Comparison of ENCODE assay signal across 8 cellular contexts in the genomic region with DNA sequence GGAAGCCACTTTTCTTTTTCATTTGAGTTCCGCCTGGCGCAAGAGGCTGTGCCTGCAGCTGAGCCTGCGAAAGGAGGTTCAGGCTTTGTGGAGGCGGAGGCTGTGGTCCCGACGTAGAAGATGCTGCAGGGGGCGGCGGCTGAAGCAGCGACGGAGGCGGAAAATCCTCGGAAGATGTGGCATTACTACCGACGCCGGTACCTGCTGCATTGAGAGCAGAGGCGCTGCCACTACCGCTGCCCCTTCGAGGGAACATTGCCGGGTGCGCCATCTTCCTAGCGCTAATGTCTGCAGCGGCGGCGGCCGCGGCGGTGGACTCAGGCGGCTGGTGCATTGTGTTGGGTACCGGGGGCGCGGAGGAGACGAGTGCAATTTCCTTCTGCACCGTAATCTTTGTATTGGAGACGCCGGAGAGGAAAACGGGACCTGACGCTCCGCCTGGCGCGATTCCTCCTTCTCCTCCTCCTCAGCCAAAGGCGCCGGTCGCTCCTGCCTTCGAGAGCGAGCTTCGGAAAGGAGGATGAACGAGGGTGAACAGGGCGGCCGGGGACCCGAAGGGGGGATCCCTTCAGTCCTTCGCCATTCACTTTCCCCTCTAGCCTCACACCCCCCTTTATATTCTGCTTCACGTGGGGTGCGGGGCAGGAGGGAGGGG. TPM values are rescaled to one million over a fixed set of nuclear protein-coding genes. Genes with fewer than 3 reads are reported as not detected.
A peak's percentile ranks its signal among the peaks of the same experiment; 100 is the strongest.
DNase-seq lines count a peak whose midpoint lies in the region; ATAC-seq and TF ChIP-seq lines count a peak whose summit lies in the region.

Gene TSC22D1, minus strand, starts transcription at position 590 of the 655 bp plus-strand sequence. Its CDS starts 256 bp downstream, at position 334.

- POLR2A ChIA-PET in AG04449 (lab: Yijun Ruan, JAX), result interaction anchor here (0.6 to 0.9 kb wide), 3 partner anchors 10 to 498 kb away, joined by 3 read pairs; no protein-coding TSS in a partner anchor

- CTCF ChIA-PET in AG04449 (lab: Yijun Ruan, JAX), result interaction anchor here (1.0 to 3.3 kb wide), 3 partner anchors 138 to 397 kb away, joined by 3 to 9 read pairs (median 3); no protein-coding TSS in a partner anchor
- CTCF ChIA-PET in activated naive CD4-positive, alpha-beta T cell treated with anti-CD3 and anti-CD28 coated beads for 36 hours (lab: Charles Lee), result interaction anchor here (1.2 kb wide), 1 partner anchor 92 kb away, joined by 3 read pairs; no protein-coding TSS in a partner anchor

- peak within 1 kb of the TSS; percentile 83 for H3K4me3 ChIP-seq in AG04449 (ENCODE audit: low read depth, low read length)

- peak within 1 kb of the TSS; percentile 95 for H3K4me3 Mint-ChIP-seq in activated naive CD4-positive, alpha-beta T cell treated with anti-CD3 and anti-CD28 coated beads for 36 hours
- peak within 1 kb of the TSS; percentile 98 for H3K4me3 Mint-ChIP-seq in neural crest cell
- H3K4me3 Mint-ChIP-seq in stimulated activated naive CD8-positive, alpha-beta T cell treated with anti-CD3 and anti-CD28 coated beads, Interleukin-15, amount 100 ng/mL, for 72 hours, result peak within 1 kb of the TSS; percentile 95 to 97

- peak; percentile 20 for ATAC-seq in GM21723 (IDR thresholded peaks at IDR 0.05; ENCODE audit: unreplicated experiment)
- peak; percentile 30 for ATAC-seq in stimulated activated naive CD8-positive, alpha-beta T cell treated with anti-CD3 and anti-CD28 coated beads, Interleukin-15, amount 100 ng/mL, for 72 hours

- intact Hi-C loops in activated naive CD4-positive, alpha-beta T cell treated with anti-CD3 and anti-CD28 coated beads for 36 hours (cut with micrococcal nuclease), result loop anchor here (2.0 to 5.0 kb wide), 12 partner anchors 53 to 1583 kb away; partner anchors contain the start of genes COG3, EPSTI1, GTF2F2 and SLC25A30

- peaks cover 41% of the 10 kb centered on the region for H3K4me1 Mint-ChIP-seq in activated naive CD4-positive, alpha-beta T cell treated with anti-CD3 and anti-CD28 coated beads for 36 hours (ENCODE audit: low read depth)
- H3K4me1 Mint-ChIP-seq in neural crest cell, result peaks cover 65% of the 10 kb centered on the region
- peaks cover 50% of the 10 kb centered on the region for H3K4me1 Mint-ChIP-seq in stimulated activated naive CD8-positive, alpha-beta T cell treated with anti-CD3 and anti-CD28 coated beads, Interleukin-15, amount 100 ng/mL, for 72 hours

- TF ChIP-seq CTCF in AG04449 (IDR thresholded peaks at IDR 0.05; ENCODE audit: insufficient read depth, low read length, missing control alignments), result no peak
- TF ChIP-seq CTCF in neural crest cell (conservative IDR thresholded peaks at IDR 0.05), result peak; percentile 9

- DNase-seq in AG04449 (ENCODE audit: low read depth, low spot score) (no peak), RKO (ENCODE audit: low spot score) (peak; percentile 62), foreskin melanocyte (peak; percentile 26), neural crest cell (ENCODE audit: low read depth, low spot score) (peak; percentile 37), NCI-H1436 treated with DMSO at 0.1 percent for 48 hours (lab: John Stamatoyannopoulos, UW) (no peak)
- DNase-seq in activated naive CD4-positive, alpha-beta T cell treated with anti-CD3 and anti-CD28 coated beads for 36 hours, result peak; percentile 62
- DNase-seq in stimulated activated naive CD8-positive, alpha-beta T cell treated with anti-CD3 and anti-CD28 coated beads, Interleukin-15, amount 100 ng/mL, for 72 hours, result peak; percentile 64 to 68

- H3K27ac Mint-ChIP-seq in activated naive CD4-positive, alpha-beta T cell treated with anti-CD3 and anti-CD28 coated beads for 36 hours, result peak within 1 kb of the TSS; percentile 88
- H3K27ac Mint-ChIP-seq in neural crest cell (ENCODE audit: unreplicated experiment), result peak within 1 kb of the TSS; percentile 86
- peak within 1 kb of the TSS; percentile 90 to 98 for H3K27ac Mint-ChIP-seq in stimulated activated naive CD8-positive, alpha-beta T cell treated with anti-CD3 and anti-CD28 coated beads, Interleukin-15, amount 100 ng/mL, for 72 hours

- no peaks in the 10 kb centered on the region for H3K9me3 Mint-ChIP-seq in activated naive CD4-positive, alpha-beta T cell treated with anti-CD3 and anti-CD28 coated beads for 36 hours
- no peaks in the 10 kb centered on the region for H3K9me3 Mint-ChIP-seq in neural crest cell
- no peaks in the 10 kb centered on the region for H3K9me3 Mint-ChIP-seq in stimulated activated naive CD8-positive, alpha-beta T cell treated with anti-CD3 and anti-CD28 coated beads, Interleukin-15, amount 100 ng/mL, for 72 hours

- peaks cover 2% of the 10 kb centered on the region for H3K27me3 Mint-ChIP-seq in activated naive CD4-positive, alpha-beta T cell treated with anti-CD3 and anti-CD28 coated beads for 36 hours (ENCODE audit: low read depth)
- H3K27me3 Mint-ChIP-seq in neural crest cell (ENCODE audit: low read depth), result no peaks in the 10 kb centered on the region
- peaks cover 6% of the 10 kb centered on the region for H3K27me3 Mint-ChIP-seq in stimulated activated naive CD8-positive, alpha-beta T cell treated with anti-CD3 and anti-CD28 coated beads, Interleukin-15, amount 100 ng/mL, for 72 hours

- peaks cover 2% of the 10 kb centered on the region for H3K36me3 Mint-ChIP-seq in activated naive CD4-positive, alpha-beta T cell treated with anti-CD3 and anti-CD28 coated beads for 36 hours (ENCODE audit: low read depth)
- H3K36me3 Mint-ChIP-seq in neural crest cell (ENCODE audit: low read depth), result peaks cover 10% of the 10 kb centered on the region

RNA-seq across cellular contexts. Expression of gene TSC22D1, which starts in this region (rescaled TPM):
- total RNA-seq in activated naive CD4-positive, alpha-beta T cell treated with anti-CD3 and anti-CD28 coated beads for 36 hours, result 1 to 10 TPM; 8.8 to 9.7 TPM
- 119 and 122 TPM in 2 replicates for total RNA-seq in neural crest cell

Comparison
In these comparisons a context has a peak if more than half of its experiments do, and no peak if none do; other contexts are left out.
1. RNA of gene TSC22D1 (total RNA-seq): 119 to 122 TPM in neural crest cell; 8.8 to 9.7 TPM in activated naive CD4-positive, alpha-beta T cell treated with anti-CD3 and anti-CD28 coated beads for 36 hours; every median in the first group is over 10 times any median in the second.
2. DNase-seq: peak in RKO (single experiment), activated naive CD4-positive, alpha-beta T cell treated with anti-CD3 and anti-CD28 coated beads for 36 hours (single experiment), foreskin melanocyte (single experiment), neural crest cell (single experiment) and stimulated activated naive CD8-positive, alpha-beta T cell treated with anti-CD3 and anti-CD28 coated beads, Interleukin-15, amount 100 ng/mL, for 72 hours (2 of 2); none in AG04449 (single experiment) and NCI-H1436 treated with DMSO at 0.1 percent for 48 hours (single experiment).
3. Peak in every context shown above with its lines, with median percentiles within 50 percentile points of each other: H3K27ac Mint-ChIP-seq and H3K4me3 Mint-ChIP-seq.